2 cellular contexts compared by ENCODE assay signal in the genomic region with DNA sequence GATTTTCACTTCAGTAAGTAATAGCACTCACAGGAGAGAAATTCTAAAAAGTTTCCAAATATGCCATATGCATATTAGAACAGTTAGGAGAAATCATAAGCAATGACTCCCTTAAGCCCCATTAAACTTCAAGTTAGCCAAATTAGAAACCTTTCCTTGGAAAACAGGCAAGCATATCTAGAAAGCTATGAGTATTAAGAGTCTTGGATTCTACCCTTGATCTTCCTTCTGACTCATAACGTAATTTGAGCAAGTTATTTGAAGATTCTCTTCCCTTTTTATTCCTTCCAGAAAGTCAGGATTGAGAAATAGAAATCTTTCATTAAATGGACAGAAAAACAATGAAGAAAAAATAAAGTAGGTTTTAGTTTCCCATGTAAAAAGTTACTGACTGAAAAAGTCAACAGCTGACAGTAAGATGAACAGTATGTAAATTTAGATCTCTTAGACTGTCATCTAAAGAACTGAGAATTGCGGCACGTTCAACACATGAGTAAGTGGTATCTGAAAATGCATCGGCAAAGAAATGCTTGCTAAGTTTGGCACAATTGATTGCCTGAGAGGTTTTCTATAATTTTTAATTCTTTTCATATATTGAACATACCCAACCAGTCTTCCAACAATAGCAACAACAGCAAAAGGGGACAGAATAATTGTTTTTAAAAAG.
TF ChIP-seq lines count a peak whose summit lies in the region.

No MANE protein-coding gene starts in this region.

TF ChIP-seq in SK-N-SH, 30 proteins besides CTCF, POLR2A, EP300 and RAD21 (continued from another document):
- TF ChIP-seq, protein P1, sequence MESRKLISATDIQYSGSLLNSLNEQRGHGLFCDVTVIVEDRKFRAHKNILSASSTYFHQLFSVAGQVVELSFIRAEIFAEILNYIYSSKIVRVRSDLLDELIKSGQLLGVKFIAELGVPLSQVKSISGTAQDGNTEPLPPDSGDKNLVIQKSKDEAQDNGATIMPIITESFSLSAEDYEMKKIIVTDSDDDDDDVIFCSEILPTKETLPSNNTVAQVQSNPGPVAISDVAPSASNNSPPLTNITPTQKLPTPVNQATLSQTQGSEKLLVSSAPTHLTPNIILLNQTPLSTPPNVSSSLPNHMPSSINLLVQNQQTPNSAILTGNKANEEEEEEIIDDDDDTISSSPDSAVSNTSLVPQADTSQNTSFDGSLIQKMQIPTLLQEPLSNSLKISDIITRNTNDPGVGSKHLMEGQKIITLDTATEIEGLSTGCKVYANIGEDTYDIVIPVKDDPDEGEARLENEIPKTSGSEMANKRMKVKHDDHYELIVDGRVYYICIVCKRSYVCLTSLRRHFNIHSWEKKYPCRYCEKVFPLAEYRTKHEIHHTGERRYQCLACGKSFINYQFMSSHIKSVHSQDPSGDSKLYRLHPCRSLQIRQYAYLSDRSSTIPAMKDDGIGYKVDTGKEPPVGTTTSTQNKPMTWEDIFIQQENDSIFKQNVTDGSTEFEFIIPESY (IDR thresholded peaks at IDR 0.05; ENCODE audit: borderline replicate concordance, low read depth) = no peak
- TF ChIP-seq RCOR1 (IDR thresholded peaks at IDR 0.05; ENCODE audit: low read length) (no peak), JUND (IDR thresholded peaks at IDR 0.05) (no peak), FOXM1 (IDR thresholded peaks at IDR 0.05; ENCODE audit: low read depth) (no peak), EZH2phosphoT487 (IDR thresholded peaks at IDR 0.05; ENCODE audit: borderline replicate concordance, low read depth) (no peak), ELF1 (IDR thresholded peaks at IDR 0.05) (no peak), FOXJ3 (CRISPR knock-in tag; IDR thresholded peaks at IDR 0.05) (no peak), SMC3 (IDR thresholded peaks at IDR 0.05; ENCODE audit: low read depth, low read length) (no peak), GABPA (IDR thresholded peaks at IDR 0.05; ENCODE audit: low read depth) (no peak), CHD2 (IDR thresholded peaks at IDR 0.05; ENCODE audit: low read length, partially characterized antibody) (no peak)
- TF ChIP-seq, protein P2, sequence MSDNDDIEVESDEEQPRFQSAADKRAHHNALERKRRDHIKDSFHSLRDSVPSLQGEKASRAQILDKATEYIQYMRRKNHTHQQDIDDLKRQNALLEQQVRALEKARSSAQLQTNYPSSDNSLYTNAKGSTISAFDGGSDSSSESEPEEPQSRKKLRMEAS (IDR thresholded peaks at IDR 0.05; ENCODE audit: low read depth) = no peak
- TF ChIP-seq, protein P3, sequence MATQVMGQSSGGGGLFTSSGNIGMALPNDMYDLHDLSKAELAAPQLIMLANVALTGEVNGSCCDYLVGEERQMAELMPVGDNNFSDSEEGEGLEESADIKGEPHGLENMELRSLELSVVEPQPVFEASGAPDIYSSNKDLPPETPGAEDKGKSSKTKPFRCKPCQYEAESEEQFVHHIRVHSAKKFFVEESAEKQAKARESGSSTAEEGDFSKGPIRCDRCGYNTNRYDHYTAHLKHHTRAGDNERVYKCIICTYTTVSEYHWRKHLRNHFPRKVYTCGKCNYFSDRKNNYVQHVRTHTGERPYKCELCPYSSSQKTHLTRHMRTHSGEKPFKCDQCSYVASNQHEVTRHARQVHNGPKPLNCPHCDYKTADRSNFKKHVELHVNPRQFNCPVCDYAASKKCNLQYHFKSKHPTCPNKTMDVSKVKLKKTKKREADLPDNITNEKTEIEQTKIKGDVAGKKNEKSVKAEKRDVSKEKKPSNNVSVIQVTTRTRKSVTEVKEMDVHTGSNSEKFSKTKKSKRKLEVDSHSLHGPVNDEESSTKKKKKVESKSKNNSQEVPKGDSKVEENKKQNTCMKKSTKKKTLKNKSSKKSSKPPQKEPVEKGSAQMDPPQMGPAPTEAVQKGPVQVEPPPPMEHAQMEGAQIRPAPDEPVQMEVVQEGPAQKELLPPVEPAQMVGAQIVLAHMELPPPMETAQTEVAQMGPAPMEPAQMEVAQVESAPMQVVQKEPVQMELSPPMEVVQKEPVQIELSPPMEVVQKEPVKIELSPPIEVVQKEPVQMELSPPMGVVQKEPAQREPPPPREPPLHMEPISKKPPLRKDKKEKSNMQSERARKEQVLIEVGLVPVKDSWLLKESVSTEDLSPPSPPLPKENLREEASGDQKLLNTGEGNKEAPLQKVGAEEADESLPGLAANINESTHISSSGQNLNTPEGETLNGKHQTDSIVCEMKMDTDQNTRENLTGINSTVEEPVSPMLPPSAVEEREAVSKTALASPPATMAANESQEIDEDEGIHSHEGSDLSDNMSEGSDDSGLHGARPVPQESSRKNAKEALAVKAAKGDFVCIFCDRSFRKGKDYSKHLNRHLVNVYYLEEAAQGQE (IDR thresholded peaks at IDR 0.05; ENCODE audit: low read depth, low read length) = no peak
- TF ChIP-seq, protein P4, sequence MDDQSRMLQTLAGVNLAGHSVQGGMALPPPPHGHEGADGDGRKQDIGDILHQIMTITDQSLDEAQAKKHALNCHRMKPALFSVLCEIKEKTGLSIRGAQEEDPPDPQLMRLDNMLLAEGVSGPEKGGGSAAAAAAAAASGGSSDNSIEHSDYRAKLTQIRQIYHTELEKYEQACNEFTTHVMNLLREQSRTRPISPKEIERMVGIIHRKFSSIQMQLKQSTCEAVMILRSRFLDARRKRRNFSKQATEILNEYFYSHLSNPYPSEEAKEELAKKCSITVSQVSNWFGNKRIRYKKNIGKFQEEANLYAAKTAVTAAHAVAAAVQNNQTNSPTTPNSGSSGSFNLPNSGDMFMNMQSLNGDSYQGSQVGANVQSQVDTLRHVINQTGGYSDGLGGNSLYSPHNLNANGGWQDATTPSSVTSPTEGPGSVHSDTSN (IDR thresholded peaks at IDR 0.05) = no peak
- TF ChIP-seq, protein P5, sequence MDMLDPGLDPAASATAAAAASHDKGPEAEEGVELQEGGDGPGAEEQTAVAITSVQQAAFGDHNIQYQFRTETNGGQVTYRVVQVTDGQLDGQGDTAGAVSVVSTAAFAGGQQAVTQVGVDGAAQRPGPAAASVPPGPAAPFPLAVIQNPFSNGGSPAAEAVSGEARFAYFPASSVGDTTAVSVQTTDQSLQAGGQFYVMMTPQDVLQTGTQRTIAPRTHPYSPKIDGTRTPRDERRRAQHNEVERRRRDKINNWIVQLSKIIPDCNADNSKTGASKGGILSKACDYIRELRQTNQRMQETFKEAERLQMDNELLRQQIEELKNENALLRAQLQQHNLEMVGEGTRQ (IDR thresholded peaks at IDR 0.05; ENCODE audit: borderline replicate concordance, low read depth, low read length) = no peak
- TF ChIP-seq, protein P6, sequence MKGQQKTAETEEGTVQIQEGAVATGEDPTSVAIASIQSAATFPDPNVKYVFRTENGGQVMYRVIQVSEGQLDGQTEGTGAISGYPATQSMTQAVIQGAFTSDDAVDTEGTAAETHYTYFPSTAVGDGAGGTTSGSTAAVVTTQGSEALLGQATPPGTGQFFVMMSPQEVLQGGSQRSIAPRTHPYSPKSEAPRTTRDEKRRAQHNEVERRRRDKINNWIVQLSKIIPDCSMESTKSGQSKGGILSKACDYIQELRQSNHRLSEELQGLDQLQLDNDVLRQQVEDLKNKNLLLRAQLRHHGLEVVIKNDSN (IDR thresholded peaks at IDR 0.05; ENCODE audit: borderline replicate concordance, low read depth) = no peak

TF ChIP-seq in SK-N-SH treated with all-trans-retinoic acid at 6 μM for 48 hours, 23 proteins besides CTCF, POLR2A, EP300 and RAD21 (continued from another document):
- TF ChIP-seq, protein P7, sequence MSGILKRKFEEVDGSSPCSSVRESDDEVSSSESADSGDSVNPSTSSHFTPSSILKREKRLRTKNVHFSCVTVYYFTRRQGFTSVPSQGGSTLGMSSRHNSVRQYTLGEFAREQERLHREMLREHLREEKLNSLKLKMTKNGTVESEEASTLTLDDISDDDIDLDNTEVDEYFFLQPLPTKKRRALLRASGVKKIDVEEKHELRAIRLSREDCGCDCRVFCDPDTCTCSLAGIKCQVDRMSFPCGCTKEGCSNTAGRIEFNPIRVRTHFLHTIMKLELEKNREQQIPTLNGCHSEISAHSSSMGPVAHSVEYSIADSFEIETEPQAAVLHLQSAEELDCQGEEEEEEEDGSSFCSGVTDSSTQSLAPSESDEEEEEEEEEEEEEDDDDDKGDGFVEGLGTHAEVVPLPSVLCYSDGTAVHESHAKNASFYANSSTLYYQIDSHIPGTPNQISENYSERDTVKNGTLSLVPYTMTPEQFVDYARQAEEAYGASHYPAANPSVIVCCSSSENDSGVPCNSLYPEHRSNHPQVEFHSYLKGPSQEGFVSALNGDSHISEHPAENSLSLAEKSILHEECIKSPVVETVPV (CRISPR knock-in tag; IDR thresholded peaks at IDR 0.05) = no peak
- no peak for TF ChIP-seq SNAI2 (CRISPR knock-in tag; IDR thresholded peaks at IDR 0.05)
- no peak for TF ChIP-seq BACH2 (CRISPR knock-in tag; IDR thresholded peaks at IDR 0.05; ENCODE audit: borderline replicate concordance)
- TF ChIP-seq ARNTL (CRISPR knock-in tag; IDR thresholded peaks at IDR 0.05; ENCODE audit: borderline replicate concordance, low read depth) = no peak
- no peak for TF ChIP-seq ZC3H10 (CRISPR knock-in tag; IDR thresholded peaks at IDR 0.05)
- TF ChIP-seq ISL1 (CRISPR knock-in tag; IDR thresholded peaks at IDR 0.05) = no peak
- TF ChIP-seq, protein P8, sequence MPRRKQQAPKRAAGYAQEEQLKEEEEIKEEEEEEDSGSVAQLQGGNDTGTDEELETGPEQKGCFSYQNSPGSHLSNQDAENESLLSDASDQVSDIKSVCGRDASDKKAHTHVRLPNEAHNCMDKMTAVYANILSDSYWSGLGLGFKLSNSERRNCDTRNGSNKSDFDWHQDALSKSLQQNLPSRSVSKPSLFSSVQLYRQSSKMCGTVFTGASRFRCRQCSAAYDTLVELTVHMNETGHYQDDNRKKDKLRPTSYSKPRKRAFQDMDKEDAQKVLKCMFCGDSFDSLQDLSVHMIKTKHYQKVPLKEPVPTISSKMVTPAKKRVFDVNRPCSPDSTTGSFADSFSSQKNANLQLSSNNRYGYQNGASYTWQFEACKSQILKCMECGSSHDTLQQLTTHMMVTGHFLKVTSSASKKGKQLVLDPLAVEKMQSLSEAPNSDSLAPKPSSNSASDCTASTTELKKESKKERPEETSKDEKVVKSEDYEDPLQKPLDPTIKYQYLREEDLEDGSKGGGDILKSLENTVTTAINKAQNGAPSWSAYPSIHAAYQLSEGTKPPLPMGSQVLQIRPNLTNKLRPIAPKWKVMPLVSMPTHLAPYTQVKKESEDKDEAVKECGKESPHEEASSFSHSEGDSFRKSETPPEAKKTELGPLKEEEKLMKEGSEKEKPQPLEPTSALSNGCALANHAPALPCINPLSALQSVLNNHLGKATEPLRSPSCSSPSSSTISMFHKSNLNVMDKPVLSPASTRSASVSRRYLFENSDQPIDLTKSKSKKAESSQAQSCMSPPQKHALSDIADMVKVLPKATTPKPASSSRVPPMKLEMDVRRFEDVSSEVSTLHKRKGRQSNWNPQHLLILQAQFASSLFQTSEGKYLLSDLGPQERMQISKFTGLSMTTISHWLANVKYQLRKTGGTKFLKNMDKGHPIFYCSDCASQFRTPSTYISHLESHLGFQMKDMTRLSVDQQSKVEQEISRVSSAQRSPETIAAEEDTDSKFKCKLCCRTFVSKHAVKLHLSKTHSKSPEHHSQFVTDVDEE (CRISPR knock-in tag; IDR thresholded peaks at IDR 0.05) = no peak
